ENCODE assay signal across 15 cellular contexts in the genomic region with DNA sequence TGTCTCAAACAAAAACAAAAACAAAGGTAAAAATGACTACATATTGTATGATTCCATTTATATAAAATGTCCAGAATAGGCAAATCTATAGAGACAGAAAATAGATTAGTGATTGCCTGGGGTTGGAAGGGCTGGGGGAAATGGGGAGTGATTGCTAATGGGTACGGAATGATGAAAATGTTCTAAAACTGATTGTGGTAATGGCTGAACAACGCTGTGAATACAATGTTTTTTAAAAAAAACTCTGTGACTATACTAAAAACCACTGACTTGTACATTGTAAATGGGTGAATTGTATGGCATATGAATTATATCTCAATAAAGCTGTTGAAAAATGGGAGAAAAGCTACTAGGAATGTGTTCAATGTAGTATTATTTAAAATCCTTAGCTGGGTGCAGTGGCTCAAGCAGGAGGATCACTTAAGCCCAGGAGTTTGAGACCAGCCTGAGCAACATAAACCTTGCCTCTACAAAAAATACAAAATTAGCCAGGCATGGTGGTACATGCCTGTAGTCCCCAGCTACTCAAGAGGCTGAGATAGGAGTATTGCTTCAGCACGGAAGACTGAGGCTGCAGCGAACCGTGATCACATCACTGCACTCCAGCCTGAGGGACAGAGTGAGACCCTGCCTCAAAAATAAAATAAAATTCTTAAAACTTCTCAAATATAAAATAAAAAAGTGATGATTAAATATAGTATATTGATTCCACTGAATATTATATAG. TPM values are rescaled to one million over a fixed set of nuclear protein-coding genes. Genes with fewer than 3 reads are reported as not detected.
"Had no signal": no experiment of that assay in that cellular context is flagged by ENCODE, and none has a peak within 500 bp of the region (broad histone marks: within the 10 kb centered on the region; RNA-seq: fewer than 3 reads in every experiment).

No MANE protein-coding gene starts in this region.

- DNase-seq: activated B cell treated with CpG ODN at 0.5 μM for 24 hours; activated CD4-positive, alpha-beta T cell treated with anti-CD3 and anti-CD28 coated beads for 48 hours; activated naive CD8-positive, alpha-beta T cell treated with anti-CD3 and anti-CD28 coated beads for 36 hours; amygdala; erythroblast; islet precursor cell; natural killer cell; posterior cingulate gyrus; retina; stimulated activated naive CD8-positive, alpha-beta T cell treated with anti-CD3 and anti-CD28 coated beads, Interleukin-15, Interleukin-2, amounts not matched to agents 100 U/mL and 50 U/mL, for 24 hours; upper lobe of left lung had no signal

- H3K9me3 Mint-ChIP-seq: activated B cell treated with CpG ODN at 0.5 μM for 24 hours; activated naive CD8-positive, alpha-beta T cell treated with anti-CD3 and anti-CD28 coated beads for 36 hours; natural killer cell; T-helper 2 cell treated with Interferon-gamma antibody and Interleukin-4, amounts not matched to agents 5 μg/mL and 100 μg/mL, for 36 hours had no signal

- H3K27me3 Mint-ChIP-seq: activated B cell treated with CpG ODN at 0.5 μM for 24 hours; activated naive CD8-positive, alpha-beta T cell treated with anti-CD3 and anti-CD28 coated beads for 36 hours had no signal

- H3K4me3 ChIP-seq: cardiac muscle cell, hepatocyte, skin epidermis, upper lobe of left lung had no signal

- ATAC-seq: natural killer cell; stimulated activated naive CD8-positive, alpha-beta T cell treated with anti-CD3 and anti-CD28 coated beads, Interleukin-15, Interleukin-2, amounts not matched to agents 100 U/mL and 50 U/mL, for 24 hours had no signal

- H3K9me3 ChIP-seq: upper lobe of left lung had no signal

- H3K36me3 ChIP-seq: cardiac muscle cell, upper lobe of left lung had no signal

- H3K36me3 Mint-ChIP-seq: natural killer cell had no signal

- H3K27me3 ChIP-seq: cardiac muscle cell, hepatocyte, upper lobe of left lung had no signal

- H2AFZ ChIP-seq: hepatocyte had no signal

- H3K4me3 Mint-ChIP-seq: activated B cell treated with CpG ODN at 0.5 μM for 24 hours; activated naive CD8-positive, alpha-beta T cell treated with anti-CD3 and anti-CD28 coated beads for 36 hours; natural killer cell; T-helper 2 cell treated with Interferon-gamma antibody and Interleukin-4, amounts not matched to agents 5 μg/mL and 100 μg/mL, for 36 hours had no signal

- H3K27ac Mint-ChIP-seq: activated B cell treated with CpG ODN at 0.5 μM for 24 hours; activated naive CD8-positive, alpha-beta T cell treated with anti-CD3 and anti-CD28 coated beads for 36 hours; natural killer cell; T-helper 2 cell treated with Interferon-gamma antibody and Interleukin-4, amounts not matched to agents 5 μg/mL and 100 μg/mL, for 36 hours had no signal

- H3K4me2 ChIP-seq: hepatocyte had no signal

RNA-seq across cellular contexts. Expression of a gene that starts 48.4 kb away (rescaled TPM):
- total RNA-seq: activated B cell treated with CpG ODN at 0.5 μM for 24 hours had no signal
